17 cellular contexts compared by ENCODE assay signal in the genomic region with DNA sequence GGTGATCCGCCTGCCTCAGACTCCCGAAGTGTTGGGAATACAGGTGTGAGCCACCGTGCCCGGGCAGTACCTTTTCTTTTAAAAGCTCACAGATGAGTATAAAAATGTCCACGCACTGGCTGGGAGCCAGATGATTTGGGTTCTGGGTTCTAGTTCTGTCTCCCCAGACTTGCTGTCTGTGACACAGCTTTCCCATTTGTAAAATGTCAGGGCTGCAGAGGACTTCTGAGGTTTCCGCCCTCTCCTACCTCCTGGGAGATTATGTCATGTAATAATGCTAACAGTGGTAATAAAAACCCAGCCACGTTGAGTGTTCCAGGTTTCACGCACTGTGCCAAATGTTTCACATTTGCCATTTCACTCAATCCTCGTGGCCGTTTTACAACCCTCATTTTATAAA. TPM values are rescaled to one million over a fixed set of nuclear protein-coding genes. Genes with fewer than 3 reads are reported as not detected.
DNase-seq lines count a peak whose midpoint lies in the region; ATAC-seq and TF ChIP-seq lines count a peak whose summit lies in the region.
"Had no signal": no experiment of that assay in that cellular context is flagged by ENCODE, and none has a peak within 500 bp of the region (broad histone marks: within the 10 kb centered on the region; RNA-seq: fewer than 3 reads in every experiment).

No MANE protein-coding gene starts in this region.

- no peaks in the 10 kb centered on the region for H3K27me3 Mint-ChIP-seq in activated CD4-positive, alpha-beta T cell treated with anti-CD3 and anti-CD28 coated beads for 36 hours
- no peaks in the 10 kb centered on the region for H3K27me3 Mint-ChIP-seq in activated CD4-positive, alpha-beta memory T cell treated with anti-CD3 and anti-CD28 coated beads for 36 hours
- H3K27me3 Mint-ChIP-seq: stimulated activated naive CD8-positive, alpha-beta T cell treated with anti-CD3 and anti-CD28 coated beads, Interleukin-15, amount 100 ng/mL, for 72 hours had no signal

- peak overlapping the region; percentile 55 for H3K27ac Mint-ChIP-seq in activated CD4-positive, alpha-beta T cell treated with anti-CD3 and anti-CD28 coated beads for 36 hours
- H3K27ac Mint-ChIP-seq in activated CD4-positive, alpha-beta memory T cell treated with anti-CD3 and anti-CD28 coated beads for 36 hours, result peak overlapping the region; percentile 60

- no peak for ATAC-seq in activated CD4-positive, alpha-beta T cell treated with anti-CD3 and anti-CD28 coated beads for 36 hours
- ATAC-seq in left colon, result peak; percentile 64
- ATAC-seq in gastrocnemius medialis, result peak in 1 of 2 donors; percentile 17
- no peak for ATAC-seq in HG02981 (IDR thresholded peaks at IDR 0.05; ENCODE audit: unreplicated experiment)
- ATAC-seq: stimulated activated naive CD8-positive, alpha-beta T cell treated with anti-CD3 and anti-CD28 coated beads, Interleukin-15, amount 100 ng/mL, for 72 hours had no signal

- CTCF ChIA-PET in activated CD4-positive, alpha-beta T cell treated with anti-CD3 and anti-CD28 coated beads for 36 hours (lab: Charles Lee), result interaction anchor here (1.3 to 5.9 kb wide), 2 partner anchors 26 to 60 kb away, joined by 3 to 29 read pairs; no protein-coding TSS in a partner anchor
- CTCF ChIA-PET in activated CD4-positive, alpha-beta memory T cell treated with anti-CD3 and anti-CD28 coated beads for 36 hours (lab: Charles Lee), result no interaction called here

- H3K9me3 Mint-ChIP-seq in activated CD4-positive, alpha-beta T cell treated with anti-CD3 and anti-CD28 coated beads for 36 hours (ENCODE audit: low read depth), result no peaks in the 10 kb centered on the region
- H3K9me3 Mint-ChIP-seq in activated CD4-positive, alpha-beta memory T cell treated with anti-CD3 and anti-CD28 coated beads for 36 hours, result no peaks in the 10 kb centered on the region
- H3K9me3 Mint-ChIP-seq: stimulated activated naive CD8-positive, alpha-beta T cell treated with anti-CD3 and anti-CD28 coated beads, Interleukin-15, amount 100 ng/mL, for 72 hours had no signal

- H3K9me3 ChIP-seq in gastrocnemius medialis, result no peaks in the 10 kb centered on the region
- H3K9me3 ChIP-seq: breast epithelium, SJSA1 had no signal

- no peak overlapping the region for H3K4me3 Mint-ChIP-seq in activated CD4-positive, alpha-beta T cell treated with anti-CD3 and anti-CD28 coated beads for 36 hours
- peak overlapping the region; percentile 32 for H3K4me3 Mint-ChIP-seq in activated CD4-positive, alpha-beta memory T cell treated with anti-CD3 and anti-CD28 coated beads for 36 hours

- peaks cover 28 to 32% of the 10 kb centered on the region in 2 donors for H3K4me1 ChIP-seq in gastrocnemius medialis
- H3K4me1 ChIP-seq: breast epithelium had no signal

- no peak for TF ChIP-seq POLR2A in gastrocnemius medialis (IDR thresholded peaks at IDR 0.05)

- H3K36me3 ChIP-seq in gastrocnemius medialis, result no peaks in the 10 kb centered on the region
- H3K36me3 ChIP-seq: breast epithelium had no signal

- no peak for DNase-seq in activated CD4-positive, alpha-beta T cell treated with anti-CD3 and anti-CD28 coated beads for 36 hours
- DNase-seq in activated CD4-positive, alpha-beta T cell treated with anti-CD3 and anti-CD28 coated beads for 4 hours, result no peak
- DNase-seq in activated CD4-positive, alpha-beta memory T cell treated with anti-CD3 and anti-CD28 coated beads for 36 hours, result no peak
- DNase-seq in left colon, result peak; percentile 51 to 53
- DNase-seq in gastrocnemius medialis, result peak in 1 of 2 donors; percentile 28
- DNase-seq in COLO668 (lab: John Stamatoyannopoulos, UW; ENCODE audit: unreplicated experiment), result no peak
- no peak for DNase-seq in germinal center (ENCODE audit: low spot score)
- DNase-seq: activated gamma-delta T cell treated with Interleukin-2 at 50 U/mL for 16 hours, C1 segment of cervical spinal cord, MV-4-11, NCI-H2029 treated with DMSO at 0.1 percent for 48 hours, NCI-H526, OCI-M1 had no signal

- H3K4me1 Mint-ChIP-seq in activated CD4-positive, alpha-beta T cell treated with anti-CD3 and anti-CD28 coated beads for 36 hours, result peaks cover 28% of the 10 kb centered on the region
- peaks cover 29% of the 10 kb centered on the region for H3K4me1 Mint-ChIP-seq in activated CD4-positive, alpha-beta memory T cell treated with anti-CD3 and anti-CD28 coated beads for 36 hours (ENCODE audit: low read depth)

- H3K27me3 ChIP-seq in gastrocnemius medialis, result no peaks in the 10 kb centered on the region
- H3K27me3 ChIP-seq: breast epithelium, SJSA1 had no signal

- intact Hi-C loops in activated CD4-positive, alpha-beta T cell treated with anti-CD3 and anti-CD28 coated beads for 36 hours (cut with DNase I, micrococcal nuclease), result loop anchor here (5.0 to 10.0 kb wide), 2 partner anchors 47 to 1271 kb away; a partner anchor contains a TSS
- intact Hi-C loops in activated CD4-positive, alpha-beta memory T cell treated with anti-CD3 and anti-CD28 coated beads for 36 hours (cut with micrococcal nuclease), result loop anchor here (10.0 kb wide), 1 partner anchor 1271 kb away; a partner anchor contains a TSS
- intact Hi-C loops in left colon (cut with DNase I, micrococcal nuclease), result no loop called here
- intact Hi-C loops in gastrocnemius medialis (cut with DNase I; ENCODE audit: low total_unique reads), result loop anchor here (5.0 to 10.0 kb wide), 2 partner anchors 108 to 551 kb away; a partner anchor contains a TSS

- peak overlapping the region; percentile 90 to 99 (median 98) for H3K27ac ChIP-seq in gastrocnemius medialis

- no peak overlapping the region for H3K4me3 ChIP-seq in gastrocnemius medialis
- H3K4me3 ChIP-seq: breast epithelium, SJSA1 had no signal

- in situ Hi-C loops in gastrocnemius medialis (cut with MboI; ENCODE audit: low sequenced_read_pairs in 4 of 4), result no loop called here

- H3K36me3 Mint-ChIP-seq in activated CD4-positive, alpha-beta T cell treated with anti-CD3 and anti-CD28 coated beads for 36 hours (ENCODE audit: low read depth), result peaks cover 24% of the 10 kb centered on the region
- H3K36me3 Mint-ChIP-seq in activated CD4-positive, alpha-beta memory T cell treated with anti-CD3 and anti-CD28 coated beads for 36 hours, result peaks cover 23% of the 10 kb centered on the region

- TF ChIP-seq CTCF in gastrocnemius medialis (IDR thresholded peaks at IDR 0.05 in 4 of 5, conservative IDR thresholded peaks at IDR 0.05 in 1 of 5), result no peak

- POLR2A ChIA-PET in activated CD4-positive, alpha-beta T cell treated with anti-CD3 and anti-CD28 coated beads for 36 hours (lab: Charles Lee), result interaction anchor here (0.5 to 0.6 kb wide), 2 partner anchors 56 to 1598 kb away, joined by 3 read pairs; no protein-coding TSS in a partner anchor
- POLR2A ChIA-PET in activated CD4-positive, alpha-beta memory T cell treated with anti-CD3 and anti-CD28 coated beads for 36 hours (lab: Charles Lee), result interaction anchor here (0.5 kb wide), 1 partner anchor 805 kb away, joined by 3 read pairs; no protein-coding TSS in a partner anchor

RNA-seq across cellular contexts. Expression of a gene that starts 1.3 kb away (rescaled TPM):
- 10 to 100 TPM; 75.1 to 91.5 TPM for total RNA-seq in activated CD4-positive, alpha-beta T cell treated with anti-CD3 and anti-CD28 coated beads for 36 hours
- total RNA-seq in activated CD4-positive, alpha-beta memory T cell treated with anti-CD3 and anti-CD28 coated beads for 36 hours, result 100 to 1,000 TPM; 107 to 108 TPM
- total RNA-seq in left colon (10 to 100 TPM; 76.9 to 90.2 TPM), gastrocnemius medialis (10 to 100 TPM; 31.0 to 60.5 (median 47.0) TPM)

Comparison
In these comparisons a context has a peak if more than half of its experiments do, and no peak if none do; other contexts are left out.
1. DNase-seq: peak in left colon (2 of 2); none in activated CD4-positive, alpha-beta T cell treated with anti-CD3 and anti-CD28 coated beads for 36 hours (single experiment), activated CD4-positive, alpha-beta T cell treated with anti-CD3 and anti-CD28 coated beads for 4 hours (0 of 2), activated CD4-positive, alpha-beta memory T cell treated with anti-CD3 and anti-CD28 coated beads for 36 hours (single experiment), COLO668 (single experiment) and germinal center (single experiment).
2. intact Hi-C loops: an anchor here in activated CD4-positive, alpha-beta T cell treated with anti-CD3 and anti-CD28 coated beads for 36 hours (5.0 to 10.0 kb wide), activated CD4-positive, alpha-beta memory T cell treated with anti-CD3 and anti-CD28 coated beads for 36 hours (10.0 kb wide) and gastrocnemius medialis (5.0 to 10.0 kb wide); none called in left colon.